Comparison of ENCODE assay signal across 8 cellular contexts in genomic region chr1:100267284-100267683, GRCh38. TPM values are rescaled to one million over a fixed set of nuclear protein-coding genes. Genes with fewer than 3 reads are reported as not detected.
DNase-seq lines count a peak whose midpoint lies in the region; ATAC-seq, FAIRE-seq and TF ChIP-seq lines count a peak whose summit lies in the region.

No MANE protein-coding gene starts in this region.

- no peak for TF ChIP-seq POLR2A in K562 (conservative IDR thresholded peaks at IDR 0.05)

- POLR2A ChIA-PET in K562 (lab: Yijun Ruan, JAX) = interaction anchor here (0.8 to 2.7 kb wide), 3 partner anchors 21 to 96 kb away, joined by 3 to 15 read pairs (median 10); no protein-coding TSS in a partner anchor

- peaks cover 7% of the 10 kb centered on the region for H3K79me1 ChIP-seq in mesendoderm (ENCODE audit: low read length)

- TF ChIP-seq CTCF in heart right ventricle (IDR thresholded peaks at IDR 0.05) (no peak), K562 (IDR thresholded peaks at IDR 0.05 in 2 of 3, conservative IDR thresholded peaks at IDR 0.05 in 1 of 3; ENCODE audit: insufficient read depth in 2 of 3, low read depth in 1 of 3, low read length in 3 of 3) (no peak), foreskin keratinocyte (conservative IDR thresholded peaks at IDR 0.05) (no peak)

- H2AFZ ChIP-seq in K562 (ENCODE audit: low read depth, low read length) = no peak overlapping the region

- in situ Hi-C loops in K562 (cut with MboI) = no loop called here

- H3K27ac ChIP-seq in heart right ventricle (peak overlapping the region in 2 of 10 donors; percentile 94), K562 (ENCODE audit: extremely low read depth, low read depth, low read length) (no peak overlapping the region), mesendoderm (ENCODE audit: low read depth, low read length) (no peak overlapping the region), urinary bladder (ENCODE audit: low read depth) (no peak overlapping the region), foreskin keratinocyte (no peak overlapping the region)

- H3K56ac ChIP-seq in mesendoderm (ENCODE audit: low read length) = no peak overlapping the region

- H2BK15ac ChIP-seq in mesendoderm (replicated peaks; ENCODE audit: low read depth) = no peak overlapping the region

- peaks cover 0 to 6% (median 0%) of the 10 kb centered on the region in 11 donors for H3K9me3 ChIP-seq in heart right ventricle
- H3K9me3 ChIP-seq in K562 (replicated peaks; ENCODE audit: control insufficient read depth, insufficient read depth, low read depth, low read length) = peaks cover 9% of the 10 kb centered on the region

- no peak overlapping the region for H2BK120ac ChIP-seq in mesendoderm (ENCODE audit: low read depth, low read length)

- H3K4ac ChIP-seq in mesendoderm (ENCODE audit: low read depth, low read length) = no peak overlapping the region

- 85 to 95% methylated on average over 1 of the region's 1 CpG for WGBS in heart right ventricle, 2 donors
- WGBS in K562 (ENCODE audit: insufficient coverage, low coverage, missing lambda C conversion rate) = 83% methylated on average over 1 of the region's 1 CpG
- WGBS in mesendoderm (ENCODE audit: extremely low coverage, insufficient coverage, low lambda C conversion rate) = no CpG with 5 or more reads among the region's 1 CpG
- 77% methylated on average over 1 of the region's 1 CpG for WGBS in urinary bladder

- no peak overlapping the region for H3K23ac ChIP-seq in mesendoderm (ENCODE audit: low read length)

- no peak for TF ChIP-seq RAD21 in K562 (CRISPR knock-in tag; conservative IDR thresholded peaks at IDR 0.05 in 1 of 2, IDR thresholded peaks at IDR 0.05 in 1 of 2)

- no peak overlapping the region for H4K5ac ChIP-seq in mesendoderm (ENCODE audit: low read length)

- CTCF ChIA-PET in K562 (lab: Yijun Ruan, JAX; ENCODE audit: low intra/inter-chr PET ratio) = no interaction called here

- H3K36me3 ChIP-seq in heart right ventricle = peaks cover 0 to 51% (median 28%) of the 10 kb centered on the region in 9 donors
- peaks cover 60% of the 10 kb centered on the region for H3K36me3 ChIP-seq in K562 (ENCODE audit: control insufficient read depth, insufficient read depth, low read length)
- H3K36me3 ChIP-seq in mesendoderm (ENCODE audit: control insufficient read depth, insufficient read depth, low read length) = no peaks in the 10 kb centered on the region
- no peaks in the 10 kb centered on the region for H3K36me3 ChIP-seq in urinary bladder (ENCODE audit: insufficient read depth)

- no peak for TF ChIP-seq EP300 in K562 (IDR thresholded peaks at IDR 0.05; ENCODE audit: low read length)

- no peak for ATAC-seq in heart right ventricle
- ATAC-seq in Right ventricle myocardium inferior = no peak
- no peak for ATAC-seq in K562
- no peak for ATAC-seq in GM21390 (IDR thresholded peaks at IDR 0.05; ENCODE audit: unreplicated experiment)
- ATAC-seq in foreskin keratinocyte = no peak

- no peaks in the 10 kb centered on the region for H3K9me1 ChIP-seq in K562 (ENCODE audit: control insufficient read depth, insufficient read depth, low read length)

- peaks cover 52% of the 10 kb centered on the region for H3K79me2 ChIP-seq in K562 (ENCODE audit: control insufficient read depth, insufficient read depth, low read length)
- H3K79me2 ChIP-seq in mesendoderm (ENCODE audit: control insufficient read depth, insufficient read depth, low read length) = peaks cover 15% of the 10 kb centered on the region

- no peak for FAIRE-seq in K562 (lab: Jason Lieb, UNC)

- H2BK5ac ChIP-seq in mesendoderm (ENCODE audit: low read length) = no peak overlapping the region

- H4K20me1 ChIP-seq in K562 (replicated peaks; ENCODE audit: control insufficient read depth, insufficient read depth, low read length) = no peaks in the 10 kb centered on the region

- no peak overlapping the region for H4K8ac ChIP-seq in mesendoderm (ENCODE audit: low read depth, low read length)

- H3K4me2 ChIP-seq in K562 (ENCODE audit: insufficient read depth, low read length) (peak overlapping the region; percentile 92), mesendoderm (ENCODE audit: low read length) (no peak overlapping the region)

- H3K4me1 ChIP-seq in heart right ventricle = peaks cover 4 to 43% (median 36%) of the 10 kb centered on the region in 9 donors
- H3K4me1 ChIP-seq in K562 (replicated peaks in 1 of 2; ENCODE audit: control insufficient read depth in 2 of 2, insufficient read depth in 2 of 2, low read length in 2 of 2) = peaks cover 4 to 6% of the 10 kb centered on the region in 2 experiments; a peak in 3 of 5 replicates
- H3K4me1 ChIP-seq in mesendoderm (ENCODE audit: control insufficient read depth, low read depth, low read length) = no peaks in the 10 kb centered on the region
- H3K4me1 ChIP-seq in urinary bladder (ENCODE audit: insufficient read depth) = no peaks in the 10 kb centered on the region
- H3K4me1 ChIP-seq in foreskin keratinocyte = no peaks in the 10 kb centered on the region

- no peak overlapping the region for H3K18ac ChIP-seq in mesendoderm (ENCODE audit: low read length)

- H3K27me3 ChIP-seq in heart right ventricle (no peaks in the 10 kb centered on the region), K562 (ENCODE audit: control insufficient read depth in 2 of 2, insufficient read depth in 2 of 2, low read length in 2 of 2) (no peaks in the 10 kb centered on the region; a peak in 1 of 5 replicates), mesendoderm (ENCODE audit: insufficient read depth, low read length, poor library complexity) (no peaks in the 10 kb centered on the region), foreskin keratinocyte (no peaks in the 10 kb centered on the region)

- BruUV-seq in K562 (replicated peaks; lab: Mats Ljungman, UMichigan) = no TSS peak

- H3K4me3 ChIP-seq in heart right ventricle (peak overlapping the region in 9 of 10 donors; percentile 59 to 99 (median 96)), K562 (peak overlapping the region; percentile 88), mesendoderm (ENCODE audit: low read length) (no peak overlapping the region), urinary bladder (ENCODE audit: low read depth, low read length) (peak overlapping the region; percentile 97)

- H3K9ac ChIP-seq in K562 (ENCODE audit: insufficient read depth in 1 of 2, low read depth in 2 of 2, low read length in 2 of 2) = peak overlapping the region in 1 of 2 experiments; percentile 89; a peak in 2 of 4 replicates
- peak overlapping the region; percentile 14 for H3K9ac ChIP-seq in mesendoderm (ENCODE audit: low read length)

- H2AK5ac ChIP-seq in mesendoderm (ENCODE audit: low read length) = no peak overlapping the region

- intact Hi-C loops in heart right ventricle (cut with DNase I) (loop anchor here in 4 of 10 donors (2.0 to 10.0 kb wide), 6 partner anchors 16 to 188 kb away; partner anchors contain the start of genes CDC14A (in 2 of the 4), SASS6 (in 2 of the 4) and TRMT13 (in 2 of the 4)), Right ventricle myocardium inferior (cut with DNase I) (loop anchor here (5.0 kb wide), 3 partner anchors 85 to 135 kb away; partner anchors contain the start of genes CDC14A, LRRC39, SASS6 and TRMT13), K562 (cut with micrococcal nuclease) (loop anchor here (5.0 to 10.0 kb wide), 3 partner anchors 85 to 222 kb away; partner anchors contain the start of genes CDC14A, SASS6 and TRMT13)

- no peak for DNase-seq in heart right ventricle
- DNase-seq in Right ventricle myocardium inferior (ENCODE audit: missing footprints) = no peak
- no peak for DNase-seq in K562 (ENCODE audit: extremely low read depth in 1 of 4, low spot score in 3 of 4)
- DNase-seq in mesendoderm = no peak
- DNase-seq in MV-4-11 (lab: John Stamatoyannopoulos, UW) = no peak
- no peak for DNase-seq in foreskin keratinocyte

RNA-seq across cellular contexts. Expression of gene RTCA, which starts 1.3 kb away (rescaled TPM):
- 10 to 100 TPM; 30.1 to 44.8 (median 36.9) TPM for total RNA-seq in heart right ventricle
- polyA plus RNA-seq in heart right ventricle = 10 to 100 TPM; 17.1 to 30.2 TPM
- total RNA-seq in Right ventricle myocardium inferior = 46.2 TPM
- 46.7 and 59.6 TPM in 2 replicates for total RNA-seq in K562 (2011; cell fraction: chromatin; rRNA removed; ENCODE audit: low replicate concordance)
- total RNA-seq in K562 (2011; cell fraction: nucleolus; rRNA removed) = 40.4 and 45.0 TPM in 2 replicates
- total RNA-seq in K562 (2011; cell fraction: nucleoplasm; rRNA removed) = 42.6 and 56.6 TPM in 2 replicates
- total RNA-seq in K562 (2014; rRNA removed) = 45.8 and 47.8 TPM in 2 replicates
- total RNA-seq in K562 (2014; rRNA removed; fragmentation: Illumina TruSeq; extraction: Trizol) = 40.6 and 48.1 TPM in 2 replicates
- total RNA-seq in K562 (2015; rRNA removed; fragmentation: Illumina TruSeq; extraction: Trizol) = 38.5 and 43.3 TPM in 2 replicates
- 43.2 and 44.3 TPM in 2 replicates for total RNA-seq in K562 (2021)
- 46.6 and 57.2 TPM in 2 replicates for polyA plus RNA-seq in K562 (2011; rRNA removed)
- polyA plus RNA-seq in K562 (2011; cell fraction: cytosol; rRNA removed) = 15.5 and 28.2 TPM in 2 replicates
- polyA plus RNA-seq in K562 (2011; cell fraction: nucleus; rRNA removed) = 27.5 and 31.1 TPM in 2 replicates
- 43.2 and 65.0 TPM in 2 replicates for polyA plus RNA-seq in K562 (2012)
- polyA plus RNA-seq in K562 (2014; fragmentation: Illumina TruSeq; extraction: Trizol) = 33.2 and 37.5 TPM in 2 replicates
- polyA plus RNA-seq in K562 (2014; fragmentation: Nextera tagmentation; extraction: Ambion mirVana) = 10 to 100 TPM; 11.6 to 13.1 TPM
- 46.3 and 51.4 TPM in 2 replicates for polyA plus RNA-seq in K562 (2014; rRNA removed)
- polyA minus RNA-seq in K562 (2011; rRNA and poly(A)+ RNA removed) = 46.3 and 59.5 TPM in 2 replicates
- 18.6 and 19.3 TPM in 2 replicates for polyA minus RNA-seq in K562 (2011; cell fraction: cytosol; rRNA and poly(A)+ RNA removed)
- 37.7 and 58.6 TPM in 2 replicates for polyA minus RNA-seq in K562 (2011; cell fraction: nucleus; rRNA and poly(A)+ RNA removed)
- 39.0 TPM for polyA plus RNA-seq in mesendoderm (2013, experiment 1 of 2)
- 38.3 TPM for polyA plus RNA-seq in mesendoderm (2013, experiment 2 of 2)
- 28.8 TPM for total RNA-seq in urinary bladder
- polyA plus RNA-seq in urinary bladder = 17.1 TPM
- 36.3 and 40.7 TPM in 2 replicates for total RNA-seq in foreskin keratinocyte
- 32.8 and 33.9 TPM in 2 replicates for polyA plus RNA-seq in foreskin keratinocyte

RNA-seq across cellular contexts. Expression of gene DBT, which starts 17.6 kb away (rescaled TPM):
- total RNA-seq in heart right ventricle (10 to 100 TPM; 27.9 to 49.0 (median 38.8) TPM), Right ventricle myocardium inferior (30.6 TPM), K562 (2014; rRNA removed) (3.1 and 3.6 TPM in 2 replicates), K562 (2014; rRNA removed; fragmentation: Illumina TruSeq; extraction: Trizol) (13.5 and 17.5 TPM in 2 replicates), K562 (2015; rRNA removed; fragmentation: Illumina TruSeq; extraction: Trizol) (7.0 and 7.3 TPM in 2 replicates), K562 (2021) (9.1 and 9.5 TPM in 2 replicates), urinary bladder (16.9 TPM), foreskin keratinocyte (9.6 and 10.5 TPM in 2 replicates)
- polyA plus RNA-seq in heart right ventricle (1 to 10 TPM; 4.9 to 8.3 TPM), K562 (2011; rRNA removed) (10.9 and 12.1 TPM in 2 replicates), K562 (2014; fragmentation: Illumina TruSeq; extraction: Trizol) (6.1 and 7.7 TPM in 2 replicates), K562 (2014; fragmentation: Nextera tagmentation; extraction: Ambion mirVana) (1 to 10 TPM; 2.7 to 3.3 TPM), K562 (2014; rRNA removed) (4.1 and 5.0 TPM in 2 replicates), urinary bladder (9.0 TPM), foreskin keratinocyte (1.8 and 2.2 TPM in 2 replicates)
- 11.9 and 33.4 TPM in 2 replicates for total RNA-seq in K562 (2011; cell fraction: chromatin; rRNA removed; ENCODE audit: low replicate concordance)
- total RNA-seq in K562 (2011; cell fraction: nucleolus; rRNA removed) = 5.0 and 6.2 TPM in 2 replicates
- 10.9 and 12.6 TPM in 2 replicates for total RNA-seq in K562 (2011; cell fraction: nucleoplasm; rRNA removed)
- polyA plus RNA-seq in K562 (2011; cell fraction: cytosol; rRNA removed) = 1.5 and 3.3 TPM in 2 replicates
- polyA plus RNA-seq in K562 (2011; cell fraction: nucleus; rRNA removed) = 4.2 and 5.2 TPM in 2 replicates
- polyA plus RNA-seq in K562 (2012) = 4.4 and 8.1 TPM in 2 replicates
- polyA minus RNA-seq in K562 (2011; rRNA and poly(A)+ RNA removed) = 21.3 and 21.7 TPM in 2 replicates
- 2.6 and 4.8 TPM in 2 replicates for polyA minus RNA-seq in K562 (2011; cell fraction: cytosol; rRNA and poly(A)+ RNA removed)
- 7.1 and 16.7 TPM in 2 replicates for polyA minus RNA-seq in K562 (2011; cell fraction: nucleus; rRNA and poly(A)+ RNA removed)
- polyA plus RNA-seq in mesendoderm (2013, experiment 1 of 2) = 6.3 TPM
- polyA plus RNA-seq in mesendoderm (2013, experiment 2 of 2) = 6.0 TPM
